ENCODE assay signal across 21 cellular contexts in genomic region chr3:43707266-43707665, GRCh38. TPM values are rescaled to one million over a fixed set of nuclear protein-coding genes. Genes with fewer than 3 reads are reported as not detected.
DNase-seq lines count a peak whose midpoint lies in the region; ATAC-seq and TF ChIP-seq lines count a peak whose summit lies in the region.
"Had no signal": no experiment of that assay in that cellular context is flagged by ENCODE, and none has a peak within 500 bp of the region (broad histone marks: within the 10 kb centered on the region; RNA-seq: fewer than 3 reads in every experiment).

No MANE protein-coding gene starts in this region.

- DNase-seq in activated naive CD4-positive, alpha-beta T cell treated with anti-CD3 and anti-CD28 coated beads, Interleukin-2, amount 50 U/mL, for 72 hours (ENCODE audit: low spot score in 2 of 2), result no peak
- no peak for DNase-seq in activated naive CD4-positive, alpha-beta T cell treated with anti-CD3 and anti-CD28 coated beads for 36 hours
- no peak for DNase-seq in chondrocyte (ENCODE audit: low spot score)
- DNase-seq in kidney tubule cell (ENCODE audit: low spot score), result peak; percentile 42
- no peak for DNase-seq in type B pancreatic cell (ENCODE audit: extremely low spot score, unreplicated experiment)
- no peak for DNase-seq in GM10266 (ENCODE audit: extremely low spot score)
- DNase-seq in G401 (ENCODE audit: low spot score), result no peak
- no peak for DNase-seq in NOMO-1 treated with DMSO at 0.1 percent for 48 hours (lab: John Stamatoyannopoulos, UW; ENCODE audit: unreplicated experiment)
- DNase-seq: activated CD8-positive, alpha-beta T cell treated with anti-CD3 and anti-CD28 coated beads, Interleukin-2, amount 10 ng/mL, durations not matched to agents 7 days and 5 days; activated gamma-delta T cell; activated T-cell treated with anti-CD3 and anti-CD28 coated beads for 4 hours; CD8-positive, alpha-beta T cell; DMS153; GOT3; NCI-H146; NCI-H524 treated with DMSO at 0.1 percent for 48 hours; posterior cingulate gyrus; stimulated activated CD4-positive, alpha-beta T cell treated with anti-CD3 and anti-CD28 coated beads, Interleukin-15, amount 100 ng/mL, for 24 hours; T-helper 17 cell; upper lobe of left lung had no signal

- H3K27me3 Mint-ChIP-seq in activated naive CD4-positive, alpha-beta T cell treated with anti-CD3 and anti-CD28 coated beads for 36 hours (ENCODE audit: low read depth), result no peaks in the 10 kb centered on the region
- H3K27me3 Mint-ChIP-seq in chondrocyte (ENCODE audit: low read depth), result no peaks in the 10 kb centered on the region
- H3K27me3 Mint-ChIP-seq in type B pancreatic cell, result no peaks in the 10 kb centered on the region
- H3K27me3 Mint-ChIP-seq: T-helper 17 cell had no signal

- ATAC-seq in activated naive CD4-positive, alpha-beta T cell treated with anti-CD3 and anti-CD28 coated beads, Interleukin-2, amount 50 U/mL, for 72 hours, result no peak
- ATAC-seq: activated CD8-positive, alpha-beta T cell treated with anti-CD3 and anti-CD28 coated beads, Interleukin-2, amount 10 ng/mL, durations not matched to agents 7 days and 5 days; CD8-positive, alpha-beta T cell; left lobe of liver; T-helper 17 cell had no signal

- H3K27ac Mint-ChIP-seq in activated naive CD4-positive, alpha-beta T cell treated with anti-CD3 and anti-CD28 coated beads, Interleukin-2, amount 50 U/mL, for 72 hours, result peak overlapping the region; percentile 25 to 80
- no peak overlapping the region for H3K27ac Mint-ChIP-seq in activated naive CD4-positive, alpha-beta T cell treated with anti-CD3 and anti-CD28 coated beads for 36 hours
- peak overlapping the region; percentile 36 for H3K27ac Mint-ChIP-seq in chondrocyte (ENCODE audit: unreplicated experiment)
- H3K27ac Mint-ChIP-seq in type B pancreatic cell, result peak overlapping the region; percentile 81
- H3K27ac Mint-ChIP-seq: activated CD8-positive, alpha-beta T cell treated with anti-CD3 and anti-CD28 coated beads, Interleukin-2, amount 10 ng/mL, durations not matched to agents 7 days and 5 days; CD8-positive, alpha-beta T cell; T-helper 17 cell had no signal

- CTCF ChIA-PET in activated naive CD4-positive, alpha-beta T cell treated with anti-CD3 and anti-CD28 coated beads for 36 hours (lab: Charles Lee), result no interaction called here

- peaks cover 5 to 12% of the 10 kb centered on the region in 2 donors for H3K36me3 Mint-ChIP-seq in activated naive CD4-positive, alpha-beta T cell treated with anti-CD3 and anti-CD28 coated beads, Interleukin-2, amount 50 U/mL, for 72 hours
- H3K36me3 Mint-ChIP-seq in activated naive CD4-positive, alpha-beta T cell treated with anti-CD3 and anti-CD28 coated beads for 36 hours (ENCODE audit: low read depth), result peaks cover 25% of the 10 kb centered on the region
- H3K36me3 Mint-ChIP-seq in chondrocyte (ENCODE audit: low read depth) (peaks cover 7% of the 10 kb centered on the region), type B pancreatic cell (peaks cover 15% of the 10 kb centered on the region)

- no peaks in the 10 kb centered on the region for H3K9me3 Mint-ChIP-seq in activated naive CD4-positive, alpha-beta T cell treated with anti-CD3 and anti-CD28 coated beads, Interleukin-2, amount 50 U/mL, for 72 hours
- H3K9me3 Mint-ChIP-seq in activated naive CD4-positive, alpha-beta T cell treated with anti-CD3 and anti-CD28 coated beads for 36 hours, result no peaks in the 10 kb centered on the region
- H3K9me3 Mint-ChIP-seq in chondrocyte (ENCODE audit: low read depth) (no peaks in the 10 kb centered on the region), type B pancreatic cell (no peaks in the 10 kb centered on the region)
- H3K9me3 Mint-ChIP-seq: CD8-positive, alpha-beta T cell had no signal

- TF ChIP-seq CTCF in chondrocyte (IDR thresholded peaks at IDR 0.05) (no peak), type B pancreatic cell (conservative IDR thresholded peaks at IDR 0.05) (no peak), GM10266 (IDR thresholded peaks at IDR 0.05; ENCODE audit: control insufficient read depth, insufficient read depth, low read depth, missing control alignments) (no peak)

- in situ Hi-C loops in G401 (cut with HindIII; ENCODE audit: low sequenced_read_pairs), result no loop called here

- no peak overlapping the region for H3K4me3 Mint-ChIP-seq in activated naive CD4-positive, alpha-beta T cell treated with anti-CD3 and anti-CD28 coated beads for 36 hours
- H3K4me3 Mint-ChIP-seq in chondrocyte (ENCODE audit: unreplicated experiment) (no peak overlapping the region), type B pancreatic cell (no peak overlapping the region)
- H3K4me3 Mint-ChIP-seq: activated CD8-positive, alpha-beta T cell treated with anti-CD3 and anti-CD28 coated beads, Interleukin-2, amount 10 ng/mL, durations not matched to agents 7 days and 5 days; CD8-positive, alpha-beta T cell; T-helper 17 cell had no signal

- intact Hi-C loops in activated naive CD4-positive, alpha-beta T cell treated with anti-CD3 and anti-CD28 coated beads for 36 hours (cut with micrococcal nuclease), result no loop called here

- H3K4me1 Mint-ChIP-seq in activated naive CD4-positive, alpha-beta T cell treated with anti-CD3 and anti-CD28 coated beads for 36 hours (ENCODE audit: low read depth), result peaks cover 8% of the 10 kb centered on the region
- peaks cover 14% of the 10 kb centered on the region for H3K4me1 Mint-ChIP-seq in chondrocyte (ENCODE audit: low read depth)
- no peaks in the 10 kb centered on the region for H3K4me1 Mint-ChIP-seq in type B pancreatic cell (ENCODE audit: unreplicated experiment)

RNA-seq across cellular contexts. Expression of gene ABHD5, which starts 16.5 kb away (rescaled TPM):
- 10 to 100 TPM; 11.3 to 13.6 TPM for total RNA-seq in activated naive CD4-positive, alpha-beta T cell treated with anti-CD3 and anti-CD28 coated beads, Interleukin-2, amount 50 U/mL, for 72 hours
- 10 to 100 TPM in 1 of 2 experiments, 1 to 10 TPM in 1; 9.4 to 11.0 TPM for total RNA-seq in activated naive CD4-positive, alpha-beta T cell treated with anti-CD3 and anti-CD28 coated beads for 36 hours
- total RNA-seq in chondrocyte (12.3 to 17.4 TPM (median 12.7 TPM) in 3 replicates), type B pancreatic cell (ENCODE audit: low replicate concordance) (13.2 and 21.7 TPM in 2 replicates)
- 20.9 and 25.3 TPM in 2 replicates for total RNA-seq in G401 (2014; rRNA removed; shearing (Covaris generic))
